Comparison of ENCODE assay signal across 11 cellular contexts in genomic region chrX:96453139-96453538, GRCh38.
DNase-seq lines count a peak whose midpoint lies in the region; ATAC-seq and TF ChIP-seq lines count a peak whose summit lies in the region.
"Had no signal": no experiment of that assay in that cellular context is flagged by ENCODE, and none has a peak within 500 bp of the region (broad histone marks: within the 10 kb centered on the region; RNA-seq: fewer than 3 reads in every experiment).

No MANE protein-coding gene starts in this region.

- peak overlapping the region; percentile 53 for H3K4me2 ChIP-seq in OCI-LY3 (ENCODE audit: low read length)

- TF ChIP-seq CTCF in GM10248 (IDR thresholded peaks at IDR 0.05; ENCODE audit: control extremely low read depth, extremely low read depth, low read depth, missing control alignments), result no peak
- no peak for TF ChIP-seq CTCF in OCI-LY3 (IDR thresholded peaks at IDR 0.05; ENCODE audit: low read depth, low read length)

- no peaks in the 10 kb centered on the region for H4K20me1 ChIP-seq in OCI-LY3 (ENCODE audit: insufficient read depth, low read length)

- no peaks in the 10 kb centered on the region for H3K79me2 ChIP-seq in OCI-LY3 (ENCODE audit: low read length)

- DNase-seq in GM10248 (ENCODE audit: extremely low spot score) (peak; percentile 18), DMS79 treated with DMSO at 0.1 percent for 48 hours (lab: John Stamatoyannopoulos, UW) (no peak), DMS79 (lab: John Stamatoyannopoulos, UW) (no peak), NCI-H2081 (lab: John Stamatoyannopoulos, UW) (no peak)
- no peak for DNase-seq in NK-92 treated with Interleukin-12 subunit alpha and Interleukin-12 subunit beta, amount 100 ng/mL, for 24 hours (lab: John Stamatoyannopoulos, UW)
- DNase-seq: lower lobe of right lung, NCI-H345 had no signal

- H2AFZ ChIP-seq in OCI-LY3 (ENCODE audit: low read depth, low read length), result no peak overlapping the region

- peaks cover 32% of the 10 kb centered on the region; the same call in 1 of the 2 replicates for H3K9me3 ChIP-seq in OCI-LY3 (ENCODE audit: insufficient read depth, low read length)
- H3K9me3 ChIP-seq: lower lobe of right lung had no signal

- CTCF ChIA-PET in GM10248 (lab: Yijun Ruan, JAX), result no interaction called here

- H3K9ac ChIP-seq in OCI-LY3 (ENCODE audit: low read length), result peak overlapping the region; percentile 22; the same call in 1 of the 2 replicates

- H3K27me3 ChIP-seq in OCI-LY3 (ENCODE audit: low read depth, low read length), result no peaks in the 10 kb centered on the region

- peak overlapping the region; percentile 93 for H3K27ac ChIP-seq in OCI-LY3 (ENCODE audit: low read length)
- H3K27ac ChIP-seq: lower lobe of right lung had no signal

- H3K4me1 ChIP-seq in OCI-LY3 (ENCODE audit: low read length), result peaks cover 30% of the 10 kb centered on the region
- H3K4me1 ChIP-seq: lower lobe of right lung had no signal

- peak; percentile 86 for ATAC-seq in GM19455 (IDR thresholded peaks at IDR 0.05; ENCODE audit: unreplicated experiment)
- peak; percentile 78 for ATAC-seq in HG02943 (IDR thresholded peaks at IDR 0.05; ENCODE audit: low read depth, unreplicated experiment)
- ATAC-seq: lower lobe of right lung, SK-N-SH treated with all-trans-retinoic acid at 6 μM for 48 hours had no signal

- H3K4me3 ChIP-seq in OCI-LY3 (ENCODE audit: low read length), result peak overlapping the region; percentile 37
- H3K4me3 ChIP-seq: lower lobe of right lung had no signal

- peaks cover 35% of the 10 kb centered on the region for H3K36me3 ChIP-seq in OCI-LY3 (replicated peaks; ENCODE audit: low read depth, low read length)
- H3K36me3 ChIP-seq: lower lobe of right lung had no signal

- POLR2A ChIA-PET in GM10248 (lab: Yijun Ruan, JAX), result no interaction called here
